Comparison of ENCODE assay signal across 8 cellular contexts in the genomic region with DNA sequence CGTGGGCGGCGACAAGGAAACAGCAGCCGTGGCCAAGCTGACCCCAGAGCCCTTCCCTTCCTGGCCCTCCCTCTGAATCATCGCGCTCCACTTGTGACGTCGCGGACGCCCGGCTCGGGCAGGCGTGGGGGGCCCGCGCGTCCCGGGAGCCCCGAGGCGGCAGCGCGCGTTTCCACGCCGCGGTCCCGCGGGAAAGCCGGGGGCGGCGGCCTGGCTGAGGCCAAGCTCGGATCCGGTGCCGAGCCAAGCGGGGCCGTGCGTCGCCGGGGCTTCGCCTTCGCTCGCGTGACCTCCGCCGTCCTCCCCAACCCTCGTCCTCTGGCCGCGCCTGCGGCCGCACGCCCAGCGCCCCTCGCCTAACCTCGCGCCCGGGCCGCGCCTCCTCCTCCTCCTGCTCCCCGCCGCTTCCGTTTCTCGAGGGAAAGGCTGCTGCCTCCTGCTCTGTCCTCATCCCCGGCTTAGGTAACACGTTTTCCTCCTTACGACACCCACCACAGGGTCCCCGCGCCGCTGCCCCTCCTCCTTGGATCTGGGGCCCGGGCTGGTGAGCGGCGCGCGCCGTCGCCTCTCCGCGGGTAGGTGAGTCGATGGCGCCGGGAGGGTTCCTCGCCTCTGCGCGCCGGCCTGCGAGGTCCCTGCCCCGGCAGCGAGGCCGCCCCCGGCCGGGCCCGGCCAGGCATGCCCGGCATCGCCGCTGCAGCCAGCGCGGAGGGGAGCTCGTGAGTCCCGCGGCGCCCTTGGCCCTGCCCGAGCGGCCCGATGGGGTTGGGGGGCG. TPM values are rescaled to one million over a fixed set of nuclear protein-coding genes. Genes with fewer than 3 reads are reported as not detected.
DNase-seq lines count a peak whose midpoint lies in the region; ATAC-seq lines count a peak whose summit lies in the region.

A gene with protein sequence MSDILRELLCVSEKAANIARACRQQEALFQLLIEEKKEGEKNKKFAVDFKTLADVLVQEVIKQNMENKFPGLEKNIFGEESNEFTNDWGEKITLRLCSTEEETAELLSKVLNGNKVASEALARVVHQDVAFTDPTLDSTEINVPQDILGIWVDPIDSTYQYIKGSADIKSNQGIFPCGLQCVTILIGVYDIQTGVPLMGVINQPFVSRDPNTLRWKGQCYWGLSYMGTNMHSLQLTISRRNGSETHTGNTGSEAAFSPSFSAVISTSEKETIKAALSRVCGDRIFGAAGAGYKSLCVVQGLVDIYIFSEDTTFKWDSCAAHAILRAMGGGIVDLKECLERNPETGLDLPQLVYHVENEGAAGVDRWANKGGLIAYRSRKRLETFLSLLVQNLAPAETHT (plus strand): TSS at position 90 of the 775 bp plus-strand sequence. CDS start 16,514 bp downstream, outside the sequence.

- H3K4me3 Mint-ChIP-seq in stimulated activated memory B cell treated with anti-CD40 and anti-IgM and Interleukin-4, amounts not matched to agents 10 μg/mL and 1 μg/mL and 100 μg/mL, for 72 hours = peak within 1 kb of the TSS; percentile 88

- DNase-seq in AG08395 (ENCODE audit: low spot score) (peak; percentile 79), NCI-H526 (lab: John Stamatoyannopoulos, UW) (peak; percentile 30 to 86), lung microvascular endothelial cell (ENCODE audit: low read depth in 2 of 2) (peak; percentile 85 to 89)

- CTCF ChIA-PET in activated CD8-positive, alpha-beta memory T cell treated with anti-CD3 and anti-CD28 coated beads for 36 hours (lab: Charles Lee) = interaction anchor here (0.7 to 1.5 kb wide), 5 partner anchors 8 to 190 kb away, joined by 3 to 4 read pairs (median 3); no protein-coding TSS in a partner anchor

- H3K27me3 ChIP-seq in endocrine pancreas (ENCODE audit: control insufficient read depth, insufficient read depth, low read length) = no peaks in the 10 kb centered on the region

- peaks cover 14% of the 10 kb centered on the region for H3K4me1 Mint-ChIP-seq in stimulated activated memory B cell treated with anti-CD40 and anti-IgM and Interleukin-4, amounts not matched to agents 10 μg/mL and 1 μg/mL and 100 μg/mL, for 72 hours

- peak within 1 kb of the TSS; percentile 77 for H3K27ac Mint-ChIP-seq in stimulated activated memory B cell treated with anti-CD40 and anti-IgM and Interleukin-4, amounts not matched to agents 10 μg/mL and 1 μg/mL and 100 μg/mL, for 72 hours

- ATAC-seq in GM18519 (IDR thresholded peaks at IDR 0.05; ENCODE audit: low FRiP score, unreplicated experiment) (peak; percentile 34), HG02943 (IDR thresholded peaks at IDR 0.05; ENCODE audit: low read depth, unreplicated experiment) (peak; percentile 60)
- peak; percentile 78 for ATAC-seq in stimulated activated memory B cell treated with anti-CD40 and anti-IgM and Interleukin-4, amounts not matched to agents 10 μg/mL and 1 μg/mL and 100 μg/mL, for 72 hours

- POLR2A ChIA-PET in activated CD8-positive, alpha-beta memory T cell treated with anti-CD3 and anti-CD28 coated beads for 36 hours (lab: Charles Lee) = interaction anchor here (2.2 kb wide), 1 partner anchor 24 kb away, joined by 8 read pairs; the partner anchor contains the start of gene HIBCH

- no peaks in the 10 kb centered on the region for H3K9me3 Mint-ChIP-seq in stimulated activated memory B cell treated with anti-CD40 and anti-IgM and Interleukin-4, amounts not matched to agents 10 μg/mL and 1 μg/mL and 100 μg/mL, for 72 hours

- H3K4me3 ChIP-seq in endocrine pancreas (ENCODE audit: control insufficient read depth, insufficient read depth, low read length) = peak within 1 kb of the TSS; percentile 92

- peak within 1 kb of the TSS; percentile 85 for H3K9ac ChIP-seq in endocrine pancreas (ENCODE audit: control insufficient read depth, insufficient read depth, low read length)

- H3K9me3 ChIP-seq in endocrine pancreas (ENCODE audit: control insufficient read depth, low read length) = no peaks in the 10 kb centered on the region

- no peaks in the 10 kb centered on the region for H3K27me3 Mint-ChIP-seq in stimulated activated memory B cell treated with anti-CD40 and anti-IgM and Interleukin-4, amounts not matched to agents 10 μg/mL and 1 μg/mL and 100 μg/mL, for 72 hours

- H3K36me3 Mint-ChIP-seq in stimulated activated memory B cell treated with anti-CD40 and anti-IgM and Interleukin-4, amounts not matched to agents 10 μg/mL and 1 μg/mL and 100 μg/mL, for 72 hours = no peaks in the 10 kb centered on the region

- no peaks in the 10 kb centered on the region for H3K36me3 ChIP-seq in endocrine pancreas (ENCODE audit: control insufficient read depth, insufficient read depth, low read length)

- H3K4me1 ChIP-seq in endocrine pancreas (ENCODE audit: control insufficient read depth, insufficient read depth, low read length) = peaks cover 11% of the 10 kb centered on the region

RNA-seq across cellular contexts. Expression of the gene that starts here (rescaled TPM):
- 10 to 100 TPM; 14.7 to 16.1 TPM for total RNA-seq in activated CD8-positive, alpha-beta memory T cell treated with anti-CD3 and anti-CD28 coated beads for 36 hours
- total RNA-seq in lung microvascular endothelial cell = 12.3 and 14.4 TPM in 2 replicates

Comparison
In these comparisons a context has a peak if more than half of its experiments do, and no peak if none do; other contexts are left out.
1. Peak in every context shown above with its lines: DNase-seq, ATAC-seq and H3K4me3 ChIP-seq.